In genomic region chr4:147780137-147780777, GRCh38 we compare ENCODE assay signal across 1 cellular context.
TF ChIP-seq lines count a peak whose summit lies in the region.

No MANE protein-coding gene starts in this region.

TF ChIP-seq in SK-N-SH, 30 proteins besides CTCF, POLR2A, EP300 and RAD21 (continued from another document):
- TF ChIP-seq REST (IDR thresholded peaks at IDR 0.05; ENCODE audit: low read depth, low read length): no peak
- TF ChIP-seq FOXJ3 (CRISPR knock-in tag; IDR thresholded peaks at IDR 0.05): no peak
- TF ChIP-seq YY1 (IDR thresholded peaks at IDR 0.05; ENCODE audit: low read depth): no peak
